Comparison of ENCODE assay signal across 9 cellular contexts in genomic region chr12:11762723-11763326, GRCh38.
A peak's percentile ranks its signal among the peaks of the same experiment; 100 is the strongest.
DNase-seq lines count a peak whose midpoint lies in the region; ATAC-seq and TF ChIP-seq lines count a peak whose summit lies in the region.
"Had no signal": no experiment of that assay in that cellular context is flagged by ENCODE, and none has a peak within 500 bp of the region (broad histone marks: within the 10 kb centered on the region; RNA-seq: fewer than 3 reads in every experiment).

No MANE protein-coding gene starts in this region.

- no peak for TF ChIP-seq EP300 in transverse colon (IDR thresholded peaks at IDR 0.05; ENCODE audit: low read depth)

- no peak for TF ChIP-seq CTCF in transverse colon (IDR thresholded peaks at IDR 0.05)

- peak; percentile 30 to 39 for ATAC-seq in activated naive CD4-positive, alpha-beta T cell treated with anti-CD3 and anti-CD28 coated beads, Interleukin-2, amount 50 U/mL, for 72 hours
- ATAC-seq in HG03378 (IDR thresholded peaks at IDR 0.05; ENCODE audit: unreplicated experiment): peak; percentile 30

- peak overlapping the region; percentile 80 to 83 (median 80) for H3K27ac ChIP-seq in transverse colon

- H3K9me3 ChIP-seq in transverse colon: no peaks in the 10 kb centered on the region

- peak overlapping the region in 1 of 2 donors; percentile 86 for H3K27ac Mint-ChIP-seq in activated naive CD4-positive, alpha-beta T cell treated with anti-CD3 and anti-CD28 coated beads, Interleukin-2, amount 50 U/mL, for 72 hours

- intact Hi-C loops in transverse colon (cut with DNase I; ENCODE audit: low total_unique reads): no loop called here

- peaks cover 16 to 57% of the 10 kb centered on the region in 2 donors for H3K36me3 Mint-ChIP-seq in activated naive CD4-positive, alpha-beta T cell treated with anti-CD3 and anti-CD28 coated beads, Interleukin-2, amount 50 U/mL, for 72 hours

- H3K4me1 ChIP-seq in transverse colon: peaks cover 31 to 87% (median 65%) of the 10 kb centered on the region in 4 donors

- peak overlapping the region in 1 of 4 donors; percentile 5 for H3K4me3 ChIP-seq in transverse colon

- no peak for TF ChIP-seq POLR2A in transverse colon (IDR thresholded peaks at IDR 0.05)

- H3K9me3 Mint-ChIP-seq in activated naive CD4-positive, alpha-beta T cell treated with anti-CD3 and anti-CD28 coated beads, Interleukin-2, amount 50 U/mL, for 72 hours: no peaks in the 10 kb centered on the region

- WGBS in transverse colon (ENCODE audit: low coverage in 1 of 2), 2 donors: 69 to 72% methylated on average over 9 of the region's 9 CpGs

- in situ Hi-C loops in transverse colon (cut with MboI; ENCODE audit: low pct_ligation_motif_present in 1 of 4, low pct_unique_long_range_greater_than_20kb in 1 of 4, low sequenced_read_pairs in 3 of 4): no loop called here

- no peaks in the 10 kb centered on the region for H3K27me3 ChIP-seq in transverse colon

- DNase-seq in activated naive CD4-positive, alpha-beta T cell treated with anti-CD3 and anti-CD28 coated beads, Interleukin-2, amount 50 U/mL, for 72 hours (ENCODE audit: low spot score in 2 of 2): peak in 1 of 2 donors; percentile 19
- no peak for DNase-seq in activated naive CD4-positive, alpha-beta T cell (lab: John Stamatoyannopoulos, UW)
- peak; percentile 22 for DNase-seq in ecto neural progenitor cell (ENCODE audit: low spot score)
- DNase-seq in transverse colon: no peak
- no peak for DNase-seq in HCEC 1CT
- DNase-seq in effector CD8-positive, alpha-beta T cell (lab: John Stamatoyannopoulos, UW): no peak
- no peak for DNase-seq in superior temporal gyrus (ENCODE audit: extremely low spot score)
- DNase-seq: C1 segment of cervical spinal cord had no signal

- no peaks in the 10 kb centered on the region for H3K36me3 ChIP-seq in transverse colon
